ENCODE assay signal across 21 cellular contexts in the genomic region with DNA sequence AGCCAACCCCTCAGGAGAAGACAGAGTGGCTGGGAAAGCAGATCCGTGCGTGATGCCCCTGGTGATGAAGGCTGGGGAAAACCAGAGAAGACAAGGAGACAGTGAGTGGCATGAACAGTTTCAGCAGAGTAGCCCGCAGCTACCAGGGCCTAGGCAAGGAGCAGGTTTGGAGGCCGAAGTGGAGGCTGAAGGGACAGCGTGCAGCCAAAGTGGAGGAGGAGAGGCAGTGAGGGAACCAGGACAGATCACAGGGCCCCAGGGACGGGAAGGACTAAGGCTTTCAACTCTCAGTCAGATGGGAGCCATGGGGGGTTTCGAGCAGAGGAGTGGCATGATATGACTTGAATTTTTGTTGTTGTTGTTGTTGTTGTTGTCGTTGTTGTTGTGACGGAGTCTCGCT. TPM values are rescaled to one million over a fixed set of nuclear protein-coding genes. Genes with fewer than 3 reads are reported as not detected.
DNase-seq lines count a peak whose midpoint lies in the region; ATAC-seq, FAIRE-seq and TF ChIP-seq lines count a peak whose summit lies in the region.
"Had no signal": no experiment of that assay in that cellular context is flagged by ENCODE, and none has a peak within 500 bp of the region (broad histone marks: within the 10 kb centered on the region; RNA-seq: fewer than 3 reads in every experiment).

No MANE protein-coding gene starts in this region.

- no peaks in the 10 kb centered on the region for H3K9me2 ChIP-seq in PC-3 (replicated peaks; ENCODE audit: low read length)

- peak; percentile 70 for DNase-seq in cardiac septum (ENCODE audit: low spot score)
- no peak for DNase-seq in left ventricle myocardium superior
- no peak for DNase-seq in astrocyte (ENCODE audit: low read depth)
- no peak for DNase-seq in neural progenitor cell (ENCODE audit: low spot score)
- no peak for DNase-seq in H7
- no peak for DNase-seq in PC-3
- no peak for DNase-seq in EL
- DNase-seq: CD8-positive, alpha-beta memory T cell; DMS53; GOT3; MM.1S; NCI-H1092; NCI-H1436 treated with DMSO at 0.1 percent for 48 hours; NCI-H2029; NCI-H345; NCI-H524 treated with DMSO at 0.1 percent for 48 hours; PC-9 had no signal

- no peak overlapping the region for H3K9ac ChIP-seq in astrocyte (ENCODE audit: low read length)
- H3K9ac ChIP-seq in neural progenitor cell, result no peak overlapping the region
- no peak overlapping the region for H3K9ac ChIP-seq in PC-3 (ENCODE audit: low read length)
- H3K9ac ChIP-seq: BLaER1 had no signal

- H3K27ac Mint-ChIP-seq in astrocyte (ENCODE audit: unreplicated experiment) (no peak overlapping the region), neural progenitor cell (no peak overlapping the region)

- no peaks in the 10 kb centered on the region for H3K36me3 Mint-ChIP-seq in astrocyte (ENCODE audit: low read depth, unreplicated experiment)
- H3K36me3 Mint-ChIP-seq in neural progenitor cell, result no peaks in the 10 kb centered on the region

- TF ChIP-seq CTCF in astrocyte (IDR thresholded peaks at IDR 0.05; ENCODE audit: insufficient read depth, low read depth, low read length) (no peak), neural progenitor cell (IDR thresholded peaks at IDR 0.05) (no peak), PC-3 (conservative IDR thresholded peaks at IDR 0.05; ENCODE audit: low read depth, low read length) (no peak)

- H3K4me3 Mint-ChIP-seq in astrocyte (ENCODE audit: unreplicated experiment), result peak overlapping the region; percentile 8
- peak overlapping the region; percentile 30 for H3K4me3 Mint-ChIP-seq in neural progenitor cell
- H3K4me3 Mint-ChIP-seq: CD8-positive, alpha-beta memory T cell had no signal

- ATAC-seq in left ventricle myocardium superior (no peak), PC-3 (no peak)

- POLR2A ChIA-PET in PC-3 (lab: Charles Lee; ENCODE audit: unreplicated experiment), result no interaction called here

- intact Hi-C loops in cardiac septum (cut with DNase I), result loop anchor here (5.0 kb wide), 1 partner anchor 198 kb away; a partner anchor contains a TSS
- intact Hi-C loops in left ventricle myocardium superior (cut with micrococcal nuclease), result loop anchor here (5.0 kb wide), 1 partner anchor 43 kb away; no protein-coding TSS in a partner anchor
- intact Hi-C loops in PC-3 (cut with micrococcal nuclease), result no loop called here

- H3K4me3 ChIP-seq in astrocyte (ENCODE audit: insufficient read depth, low read depth, low read length), result no peak overlapping the region
- H3K4me3 ChIP-seq in neural progenitor cell, result no peak overlapping the region
- no peak overlapping the region for H3K4me3 ChIP-seq in H7 (ENCODE audit: insufficient read depth, low read depth, low read length)
- no peak overlapping the region for H3K4me3 ChIP-seq in PC-3 (ENCODE audit: low read length)
- H3K4me3 ChIP-seq: BLaER1, PC-9 had no signal

- no TSS peak for BruUV-seq in PC-3 (replicated peaks; lab: Mats Ljungman, UMichigan)

- H3K4me1 Mint-ChIP-seq in astrocyte (ENCODE audit: low read depth, unreplicated experiment) (no peaks in the 10 kb centered on the region), neural progenitor cell (peaks cover 18% of the 10 kb centered on the region)

- peaks cover 7% of the 10 kb centered on the region for H3K9me3 Mint-ChIP-seq in astrocyte (ENCODE audit: unreplicated experiment)
- H3K9me3 Mint-ChIP-seq in neural progenitor cell, result peaks cover 2% of the 10 kb centered on the region
- H3K9me3 Mint-ChIP-seq: CD8-positive, alpha-beta memory T cell had no signal

- CTCF ChIA-PET in PC-3 (lab: Charles Lee), result no interaction called here

- no peak for FAIRE-seq in astrocyte (lab: Jason Lieb, UNC)
- FAIRE-seq: GM12892, GM18507 had no signal

- peaks cover 56% of the 10 kb centered on the region for H3K27me3 Mint-ChIP-seq in astrocyte (ENCODE audit: low read depth, unreplicated experiment)
- H3K27me3 Mint-ChIP-seq in neural progenitor cell (ENCODE audit: insufficient read depth, low read depth), result peaks cover 6% of the 10 kb centered on the region
- H3K27me3 Mint-ChIP-seq: CD8-positive, alpha-beta memory T cell had no signal

- H4K20me1 ChIP-seq in astrocyte (ENCODE audit: insufficient read depth, low read length), result no peaks in the 10 kb centered on the region
- no peaks in the 10 kb centered on the region for H4K20me1 ChIP-seq in neural progenitor cell (ENCODE audit: low read depth)
- H4K20me1 ChIP-seq in PC-3 (ENCODE audit: low read length), result no peaks in the 10 kb centered on the region
- H4K20me1 ChIP-seq: BLaER1 had no signal

- no peak overlapping the region for H3K27ac ChIP-seq in astrocyte (ENCODE audit: low read depth, low read length)
- H3K27ac ChIP-seq in neural progenitor cell, result no peak overlapping the region
- H3K27ac ChIP-seq in PC-3 (ENCODE audit: low read length), result no peak overlapping the region
- H3K27ac ChIP-seq: BLaER1, PC-9, RWPE1 had no signal

- peaks cover 3% of the 10 kb centered on the region for H3K9me3 ChIP-seq in astrocyte (ENCODE audit: insufficient read depth, low read depth, low read length)
- no peaks in the 10 kb centered on the region for H3K9me3 ChIP-seq in neural progenitor cell (ENCODE audit: low read depth)
- no peaks in the 10 kb centered on the region for H3K9me3 ChIP-seq in PC-3 (ENCODE audit: low read length)
- H3K9me3 ChIP-seq: BLaER1 had no signal

- H3K4me1 ChIP-seq in astrocyte (ENCODE audit: insufficient read depth, low read length), result no peaks in the 10 kb centered on the region
- H3K4me1 ChIP-seq in neural progenitor cell, result peaks cover 19% of the 10 kb centered on the region
- no peaks in the 10 kb centered on the region for H3K4me1 ChIP-seq in PC-3 (ENCODE audit: insufficient read depth, low read length)

- H3K4me2 ChIP-seq in astrocyte (ENCODE audit: low read length) (no peak overlapping the region), neural progenitor cell (no peak overlapping the region), PC-3 (ENCODE audit: low read length) (no peak overlapping the region)
- H3K4me2 ChIP-seq: BLaER1, PC-9 had no signal

- H3K79me2 ChIP-seq in astrocyte (ENCODE audit: insufficient read depth, low read length) (no peaks in the 10 kb centered on the region), neural progenitor cell (ENCODE audit: low read depth) (no peaks in the 10 kb centered on the region), PC-3 (ENCODE audit: low read length) (no peaks in the 10 kb centered on the region)

- H3K36me3 ChIP-seq in astrocyte (ENCODE audit: insufficient read depth, low read length) (no peaks in the 10 kb centered on the region), neural progenitor cell (no peaks in the 10 kb centered on the region), H7 (replicated peaks; ENCODE audit: control insufficient read depth, insufficient read depth, low read length) (no peaks in the 10 kb centered on the region), PC-3 (ENCODE audit: low read depth, low read length) (no peaks in the 10 kb centered on the region)
- H3K36me3 ChIP-seq: BLaER1 had no signal

- peaks cover 12% of the 10 kb centered on the region for H3F3A ChIP-seq in neural progenitor cell (ENCODE audit: low read depth)
- no peaks in the 10 kb centered on the region for H3F3A ChIP-seq in PC-3 (ENCODE audit: low read length, unreplicated experiment)

- H2AFZ ChIP-seq in astrocyte (ENCODE audit: low read depth, low read length) (no peak overlapping the region), neural progenitor cell (replicated peaks) (no peak overlapping the region), PC-3 (ENCODE audit: low read length) (no peak overlapping the region)
- H2AFZ ChIP-seq: PC-9 had no signal

- H3K27me3 ChIP-seq in astrocyte (ENCODE audit: insufficient read depth, low read length), result peaks cover 20% of the 10 kb centered on the region
- no peaks in the 10 kb centered on the region for H3K27me3 ChIP-seq in neural progenitor cell
- no peaks in the 10 kb centered on the region for H3K27me3 ChIP-seq in H7 (ENCODE audit: control insufficient read depth, insufficient read depth, low read length)
- H3K27me3 ChIP-seq in PC-3 (ENCODE audit: low read length), result 0 out of 2 replicates have a peak, but pooled peaks cover 5% of the 10 kb centered on the region
- H3K27me3 ChIP-seq: BLaER1 had no signal

RNA-seq across cellular contexts. Expression of a gene that starts 59.9 kb away (rescaled TPM):
- total RNA-seq in cardiac septum (53.0 TPM), left ventricle myocardium superior (46.3 TPM), astrocyte (64.1 and 67.0 TPM in 2 replicates), neural progenitor cell (ENCODE audit: low replicate concordance) (24.9 and 50.4 TPM in 2 replicates), PC-3 (2014; rRNA removed) (38.6 and 43.7 TPM in 2 replicates)
- 108 and 139 TPM in 2 replicates for total RNA-seq in H7 (2014; rRNA removed; shearing (Covaris generic))
